In the genomic region with DNA sequence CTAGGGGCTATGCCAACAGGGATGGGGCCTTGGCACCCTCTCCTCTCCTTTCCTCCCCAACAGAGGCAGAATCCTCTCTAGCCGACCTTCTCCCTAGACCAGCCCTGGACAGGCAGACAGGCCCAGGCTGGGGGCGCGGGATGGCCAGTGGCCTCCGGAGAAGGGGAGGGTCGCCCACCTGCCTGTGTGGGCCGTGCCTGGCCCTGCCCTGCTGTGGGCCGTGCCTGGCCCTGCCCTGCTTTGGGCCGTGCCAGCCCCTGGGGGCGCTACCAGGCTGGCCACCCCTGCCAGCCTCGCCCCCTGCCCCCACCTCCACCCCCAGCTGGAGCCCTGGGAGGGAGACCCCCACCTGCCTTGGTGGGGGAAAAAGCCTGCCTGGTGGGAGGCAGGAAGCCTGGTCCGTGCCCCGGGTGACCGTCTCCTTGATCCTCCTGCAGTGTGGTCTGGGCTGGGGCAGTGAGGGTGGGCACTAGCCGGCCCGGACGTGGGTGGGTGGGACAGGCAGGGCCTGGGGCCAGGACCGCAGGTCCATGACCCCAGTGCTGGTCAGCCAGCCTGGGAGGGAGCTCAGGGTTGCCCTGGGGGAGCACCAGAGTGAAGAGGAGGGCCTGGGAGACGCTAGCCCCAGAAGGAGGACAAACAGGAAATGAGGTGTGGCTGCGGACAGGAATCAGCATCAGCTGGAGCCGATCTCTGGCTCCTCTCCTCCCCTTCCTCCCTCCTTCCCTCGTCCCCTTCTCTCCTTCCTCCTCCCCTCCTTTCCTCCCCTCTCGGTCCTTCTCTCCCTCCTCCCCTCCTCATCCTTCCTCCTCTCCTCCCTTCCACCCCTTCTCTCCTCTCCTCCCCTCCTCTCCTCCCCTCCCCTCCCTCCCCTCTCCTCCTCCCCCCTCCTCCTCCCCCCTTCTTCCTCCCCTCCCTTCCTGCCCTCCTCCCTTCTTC, we compare ENCODE assay signal across 8 cellular contexts. TPM values are rescaled to one million over a fixed set of nuclear protein-coding genes. Genes with fewer than 3 reads are reported as not detected.
DNase-seq lines count a peak whose midpoint lies in the region; ATAC-seq and TF ChIP-seq lines count a peak whose summit lies in the region.

No MANE protein-coding gene starts in this region.

- H3K27me3 ChIP-seq in colonic mucosa = no peaks in the 10 kb centered on the region
- no peaks in the 10 kb centered on the region for H3K27me3 ChIP-seq in mucosa of rectum (ENCODE audit: control insufficient read depth in 2 of 2, insufficient read depth in 2 of 2, low read length in 2 of 2)

- H3K9me3 ChIP-seq in colonic mucosa (no peaks in the 10 kb centered on the region), mucosa of rectum (ENCODE audit: control insufficient read depth in 2 of 2, low read length in 2 of 2) (no peaks in the 10 kb centered on the region)

- no peak for ATAC-seq in HG03571 (IDR thresholded peaks at IDR 0.05; ENCODE audit: unreplicated experiment)

- H3K27ac ChIP-seq in colonic mucosa = peak overlapping the region; percentile 75
- H3K27ac ChIP-seq in mucosa of rectum (ENCODE audit: low read depth in 2 of 2, low read length in 2 of 2) = peak overlapping the region; percentile 88 to 90

- H3K9ac ChIP-seq in colonic mucosa (ENCODE audit: low read depth in 2 of 2, low read length in 2 of 2) (peak overlapping the region; percentile 61 to 74), mucosa of rectum (ENCODE audit: low read depth in 1 of 2, low read length in 2 of 2) (peak overlapping the region; percentile 63 to 65)

- intact Hi-C loops in colonic mucosa (cut with DNase I) = no loop called here

- H3K4me1 ChIP-seq in colonic mucosa = peaks cover 26% of the 10 kb centered on the region
- H3K4me1 ChIP-seq in mucosa of rectum (ENCODE audit: control insufficient read depth in 2 of 2, insufficient read depth in 2 of 2, low read length in 2 of 2) = peaks cover 60 to 69% of the 10 kb centered on the region in 2 donors

- DNase-seq in NCI-H748 (lab: John Stamatoyannopoulos, UW; ENCODE audit: unreplicated experiment) (peak; percentile 17), NCI-H748 treated with DMSO at 0.1 percent for 48 hours (lab: John Stamatoyannopoulos, UW) (no peak), RPMI7951 (ENCODE audit: low read depth) (peak; percentile 74), colonic mucosa (peak; percentile 73), NCI-H2227 (lab: John Stamatoyannopoulos, UW; ENCODE audit: unreplicated experiment) (no peak), COLO829 (ENCODE audit: low spot score) (no peak)

- no peak for TF ChIP-seq CTCF in colonic mucosa (IDR thresholded peaks at IDR 0.05)

- H3K36me3 ChIP-seq in colonic mucosa = no peaks in the 10 kb centered on the region
- no peaks in the 10 kb centered on the region for H3K36me3 ChIP-seq in mucosa of rectum (ENCODE audit: control insufficient read depth in 2 of 2, insufficient read depth in 2 of 2, low read length in 2 of 2)

- H3K4me3 ChIP-seq in colonic mucosa (no peak overlapping the region), mucosa of rectum (ENCODE audit: low read length in 2 of 2) (peak overlapping the region; percentile 41 to 55)

RNA-seq across cellular contexts. Expression of gene MKNK2, which starts 5.1 kb away (rescaled TPM):
- total RNA-seq in RPMI7951 (2014; rRNA removed; shearing (Covaris generic)) = 52.0 and 54.4 TPM in 2 replicates
- total RNA-seq in colonic mucosa = 100 to 1,000 TPM; 358 to 589 TPM

RNA-seq across cellular contexts. Expression of gene MOB3A, which starts 40.0 kb away (rescaled TPM):
- 24.2 and 26.6 TPM in 2 replicates for total RNA-seq in RPMI7951 (2014; rRNA removed; shearing (Covaris generic))
- total RNA-seq in colonic mucosa = 10 to 100 TPM; 40.0 to 40.5 TPM

RNA-seq across cellular contexts. Expression of gene IZUMO4, which starts 40.6 kb away (rescaled TPM):
- total RNA-seq in RPMI7951 (2014; rRNA removed; shearing (Covaris generic)) = 1.4 and 2.2 TPM in 2 replicates
- 1 to 10 TPM; 2.1 to 4.5 TPM for total RNA-seq in colonic mucosa

RNA-seq across cellular contexts. Expression of gene BTBD2, which starts 40.6 kb away (rescaled TPM):
- 37.0 and 42.1 TPM in 2 replicates for total RNA-seq in RPMI7951 (2014; rRNA removed; shearing (Covaris generic))
- 10 to 100 TPM; 74.5 to 81.5 TPM for total RNA-seq in colonic mucosa

Comparison
In these comparisons a context has a peak if more than half of its experiments do, and no peak if none do; other contexts are left out.
1. DNase-seq: peak in NCI-H748 (single experiment), RPMI7951 (single experiment) and colonic mucosa (single experiment); none in NCI-H748 treated with DMSO at 0.1 percent for 48 hours (single experiment), NCI-H2227 (single experiment) and COLO829 (single experiment).